In genomic region chr2:481388-481787, GRCh38 we compare ENCODE assay signal across 1 cellular context.
TF ChIP-seq lines count a peak whose summit lies in the region.

No MANE protein-coding gene starts in this region.

TF ChIP-seq in K562, 482 proteins besides CTCF, POLR2A, EP300 and RAD21 (continued from another document):
- TF ChIP-seq MEIS2 (IDR thresholded peaks at IDR 0.05; ENCODE audit: partially characterized antibody) = peak; percentile 15
- TF ChIP-seq RBFOX2 (IDR thresholded peaks at IDR 0.05; ENCODE audit: low read depth, low read length) = 0 out of 2 replicates have a peak, but pooled peaks have one; percentile 19
- peak in 2 of 3 experiments; percentile 55 to 86; a peak in 3 of 6 replicates for TF ChIP-seq ZBTB11 (CRISPR knock-in tag; IDR thresholded peaks at IDR 0.05)
- TF ChIP-seq GABPA (tag; conservative IDR thresholded peaks at IDR 0.05; ENCODE audit: low read depth) = peak; percentile 80
